In the genomic region with DNA sequence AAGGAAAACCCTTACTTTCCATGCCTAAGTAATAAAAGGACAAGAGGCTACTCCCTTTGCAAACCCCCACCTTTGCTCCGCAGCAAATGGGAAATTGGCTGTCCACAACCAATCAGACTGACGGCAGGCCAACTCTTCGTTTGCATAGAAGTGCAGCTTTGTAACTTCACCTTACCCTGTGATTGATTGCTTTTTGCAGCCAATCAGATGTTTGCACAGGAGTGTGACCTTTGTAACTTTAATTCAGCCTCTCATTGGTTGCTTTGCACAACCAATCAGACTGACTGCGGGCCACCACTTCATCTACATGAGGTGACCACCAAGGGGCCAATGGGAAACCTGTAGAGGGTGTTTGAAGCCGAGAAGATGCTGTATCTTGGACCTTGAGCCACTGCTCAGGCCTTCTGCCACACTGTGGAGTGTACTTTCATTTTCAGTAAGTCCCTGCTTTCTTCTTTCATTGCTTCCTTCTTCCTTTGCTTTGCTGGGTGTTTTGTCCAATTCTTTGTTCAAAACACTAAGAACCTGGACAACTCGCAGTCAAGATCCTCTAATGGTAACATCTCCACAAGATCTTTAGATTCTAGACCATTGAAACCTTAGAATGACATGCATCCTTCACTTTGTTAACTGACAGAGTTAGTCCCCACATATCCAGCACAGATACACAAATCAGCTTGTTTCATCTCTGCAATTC, we compare ENCODE assay signal across 1 cellular context.
TF ChIP-seq lines count a peak whose summit lies in the region.

No MANE protein-coding gene starts in this region.

TF ChIP-seq in GM12878, 131 proteins besides CTCF, POLR2A, EP300 and RAD21 (continued from another document):
- TF ChIP-seq, protein P1, sequence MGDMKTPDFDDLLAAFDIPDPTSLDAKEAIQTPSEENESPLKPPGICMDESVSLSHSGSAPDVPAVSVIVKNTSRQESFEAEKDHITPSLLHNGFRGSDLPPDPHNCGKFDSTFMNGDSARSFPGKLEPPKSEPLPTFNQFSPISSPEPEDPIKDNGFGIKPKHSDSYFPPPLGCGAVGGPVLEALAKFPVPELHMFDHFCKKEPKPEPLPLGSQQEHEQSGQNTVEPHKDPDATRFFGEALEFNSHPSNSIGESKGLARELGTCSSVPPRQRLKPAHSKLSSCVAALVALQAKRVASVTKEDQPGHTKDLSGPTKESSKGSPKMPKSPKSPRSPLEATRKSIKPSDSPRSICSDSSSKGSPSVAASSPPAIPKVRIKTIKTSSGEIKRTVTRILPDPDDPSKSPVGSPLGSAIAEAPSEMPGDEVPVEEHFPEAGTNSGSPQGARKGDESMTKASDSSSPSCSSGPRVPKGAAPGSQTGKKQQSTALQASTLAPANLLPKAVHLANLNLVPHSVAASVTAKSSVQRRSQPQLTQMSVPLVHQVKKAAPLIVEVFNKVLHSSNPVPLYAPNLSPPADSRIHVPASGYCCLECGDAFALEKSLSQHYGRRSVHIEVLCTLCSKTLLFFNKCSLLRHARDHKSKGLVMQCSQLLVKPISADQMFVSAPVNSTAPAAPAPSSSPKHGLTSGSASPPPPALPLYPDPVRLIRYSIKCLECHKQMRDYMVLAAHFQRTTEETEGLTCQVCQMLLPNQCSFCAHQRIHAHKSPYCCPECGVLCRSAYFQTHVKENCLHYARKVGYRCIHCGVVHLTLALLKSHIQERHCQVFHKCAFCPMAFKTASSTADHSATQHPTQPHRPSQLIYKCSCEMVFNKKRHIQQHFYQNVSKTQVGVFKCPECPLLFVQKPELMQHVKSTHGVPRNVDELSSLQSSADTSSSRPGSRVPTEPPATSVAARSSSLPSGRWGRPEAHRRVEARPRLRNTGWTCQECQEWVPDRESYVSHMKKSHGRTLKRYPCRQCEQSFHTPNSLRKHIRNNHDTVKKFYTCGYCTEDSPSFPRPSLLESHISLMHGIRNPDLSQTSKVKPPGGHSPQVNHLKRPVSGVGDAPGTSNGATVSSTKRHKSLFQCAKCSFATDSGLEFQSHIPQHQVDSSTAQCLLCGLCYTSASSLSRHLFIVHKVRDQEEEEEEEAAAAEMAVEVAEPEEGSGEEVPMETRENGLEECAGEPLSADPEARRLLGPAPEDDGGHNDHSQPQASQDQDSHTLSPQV (IDR thresholded peaks at IDR 0.05): no peak
- TF ChIP-seq, protein P2, sequence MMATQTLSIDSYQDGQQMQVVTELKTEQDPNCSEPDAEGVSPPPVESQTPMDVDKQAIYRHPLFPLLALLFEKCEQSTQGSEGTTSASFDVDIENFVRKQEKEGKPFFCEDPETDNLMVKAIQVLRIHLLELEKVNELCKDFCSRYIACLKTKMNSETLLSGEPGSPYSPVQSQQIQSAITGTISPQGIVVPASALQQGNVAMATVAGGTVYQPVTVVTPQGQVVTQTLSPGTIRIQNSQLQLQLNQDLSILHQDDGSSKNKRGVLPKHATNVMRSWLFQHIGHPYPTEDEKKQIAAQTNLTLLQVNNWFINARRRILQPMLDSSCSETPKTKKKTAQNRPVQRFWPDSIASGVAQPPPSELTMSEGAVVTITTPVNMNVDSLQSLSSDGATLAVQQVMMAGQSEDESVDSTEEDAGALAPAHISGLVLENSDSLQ (IDR thresholded peaks at IDR 0.05): peak; percentile 69
- TF ChIP-seq KAT2A (conservative IDR thresholded peaks at IDR 0.05; ENCODE audit: control insufficient read depth, low read depth, low read length) (no peak), PAX5 (IDR thresholded peaks at IDR 0.05; ENCODE audit: borderline replicate concordance, low read depth, low read length) (no peak), CBX3 (IDR thresholded peaks at IDR 0.05; ENCODE audit: borderline replicate concordance, low read depth) (no peak), TARDBP (IDR thresholded peaks at IDR 0.05; ENCODE audit: borderline replicate concordance) (no peak)
